8 cellular contexts compared by ENCODE assay signal in genomic region chr5:156879665-156880285, GRCh38. TPM values are rescaled to one million over a fixed set of nuclear protein-coding genes. Genes with fewer than 3 reads are reported as not detected.
A peak's percentile ranks its signal among the peaks of the same experiment; 100 is the strongest.
DNase-seq lines count a peak whose midpoint lies in the region; ATAC-seq and TF ChIP-seq lines count a peak whose summit lies in the region.

No MANE protein-coding gene starts in this region.

- no peak overlapping the region for H3K4me3 Mint-ChIP-seq in activated CD4-positive, alpha-beta memory T cell treated with anti-CD3 and anti-CD28 coated beads, Interleukin-2, amount 10 ng/mL, durations not matched to agents 7 days and 5 days

- H3K4me3 ChIP-seq in heart left ventricle: no peak overlapping the region

- DNase-seq in NCI-H82 treated with DMSO at 0.1 percent for 48 hours (lab: John Stamatoyannopoulos, UW; ENCODE audit: unreplicated experiment) (peak; percentile 70), heart left ventricle (no peak), 8988T (no peak), epidermal melanocyte (ENCODE audit: insufficient read length, low spot score) (no peak)
- no peak for DNase-seq in activated CD4-positive, alpha-beta memory T cell treated with anti-CD3 and anti-CD28 coated beads, Interleukin-2, amount 10 ng/mL, durations not matched to agents 7 days and 5 days

- no peaks in the 10 kb centered on the region for H3K36me3 ChIP-seq in heart left ventricle

- 67 to 76% (median 73%) methylated on average over 3 of the region's 3 CpGs for WGBS in heart left ventricle, 4 donors

- CTCF ChIA-PET in activated CD4-positive, alpha-beta memory T cell treated with anti-CD3 and anti-CD28 coated beads, Interleukin-2, amount 10 ng/mL, durations not matched to agents 7 days and 5 days (lab: Charles Lee): no interaction called here

- no peaks in the 10 kb centered on the region for H3K4me1 Mint-ChIP-seq in activated CD4-positive, alpha-beta memory T cell treated with anti-CD3 and anti-CD28 coated beads, Interleukin-2, amount 10 ng/mL, durations not matched to agents 7 days and 5 days

- H3K27ac Mint-ChIP-seq in activated CD4-positive, alpha-beta memory T cell treated with anti-CD3 and anti-CD28 coated beads, Interleukin-2, amount 10 ng/mL, durations not matched to agents 7 days and 5 days: no peak overlapping the region

- H3K9me3 Mint-ChIP-seq in activated CD4-positive, alpha-beta memory T cell treated with anti-CD3 and anti-CD28 coated beads, Interleukin-2, amount 10 ng/mL, durations not matched to agents 7 days and 5 days: no peaks in the 10 kb centered on the region

- no peak overlapping the region for H3K27ac ChIP-seq in heart left ventricle

- no peaks in the 10 kb centered on the region for H3K4me1 ChIP-seq in heart left ventricle

- intact Hi-C loops in heart left ventricle (cut with DNase I): no loop called here

- POLR2A ChIA-PET in activated CD4-positive, alpha-beta memory T cell treated with anti-CD3 and anti-CD28 coated beads, Interleukin-2, amount 10 ng/mL, durations not matched to agents 7 days and 5 days (lab: Charles Lee): no interaction called here

- TF ChIP-seq CTCF in heart left ventricle (IDR thresholded peaks at IDR 0.05): no peak

- H3K27me3 Mint-ChIP-seq in activated CD4-positive, alpha-beta memory T cell treated with anti-CD3 and anti-CD28 coated beads, Interleukin-2, amount 10 ng/mL, durations not matched to agents 7 days and 5 days: peaks cover 29% of the 10 kb centered on the region

- no peak for TF ChIP-seq POLR2A in heart left ventricle (IDR thresholded peaks at IDR 0.05)

- H3K36me3 Mint-ChIP-seq in activated CD4-positive, alpha-beta memory T cell treated with anti-CD3 and anti-CD28 coated beads, Interleukin-2, amount 10 ng/mL, durations not matched to agents 7 days and 5 days (ENCODE audit: low read depth): no peaks in the 10 kb centered on the region

- ATAC-seq in GM18508 (IDR thresholded peaks at IDR 0.05; ENCODE audit: insufficient read depth, unreplicated experiment): peak; percentile 95
- ATAC-seq in GM21786 (IDR thresholded peaks at IDR 0.05; ENCODE audit: unreplicated experiment): peak; percentile 87
- peak; percentile 89 for ATAC-seq in HG03520 (IDR thresholded peaks at IDR 0.05; ENCODE audit: unreplicated experiment)
- no peak for ATAC-seq in heart left ventricle

- H3K27me3 ChIP-seq in heart left ventricle: no peaks in the 10 kb centered on the region

- H3K9me3 ChIP-seq in heart left ventricle: no peaks in the 10 kb centered on the region

RNA-seq across cellular contexts. Expression of gene PPP1R2B, which starts 29.7 kb away (rescaled TPM):
- total RNA-seq in heart left ventricle: not detected
- polyA plus RNA-seq in heart left ventricle: not detected
- total RNA-seq in activated CD4-positive, alpha-beta memory T cell treated with anti-CD3 and anti-CD28 coated beads, Interleukin-2, amount 10 ng/mL, durations not matched to agents 7 days and 5 days: not detected

Comparison
In these comparisons a context has a peak if more than half of its experiments do, and no peak if none do; other contexts are left out.
1. ATAC-seq: peak in GM18508 (single experiment), GM21786 (single experiment) and HG03520 (single experiment); none in heart left ventricle (0 of 4).